In genomic region chr11:47539681-47540039, GRCh38 we compare ENCODE assay signal across 13 cellular contexts. TPM values are rescaled to one million over a fixed set of nuclear protein-coding genes. Genes with fewer than 3 reads are reported as not detected.
A peak's percentile ranks its signal among the peaks of the same experiment; 100 is the strongest.
DNase-seq lines count a peak whose midpoint lies in the region; ATAC-seq and TF ChIP-seq lines count a peak whose summit lies in the region.
"Had no signal": no experiment of that assay in that cellular context is flagged by ENCODE, and none has a peak within 500 bp of the region (broad histone marks: within the 10 kb centered on the region; RNA-seq: fewer than 3 reads in every experiment).

No MANE protein-coding gene starts in this region.

- peak overlapping the region; percentile 5 to 66 (median 51) for H3K27ac Mint-ChIP-seq in CD4-positive, alpha-beta memory T cell
- H3K27ac Mint-ChIP-seq in endothelial cell (ENCODE audit: unreplicated experiment) (peak overlapping the region; percentile 74), neural progenitor cell (peak overlapping the region; percentile 41)

- H3K4me1 ChIP-seq in CD4-positive, alpha-beta memory T cell (ENCODE audit: insufficient read depth, low read length): peaks cover 82% of the 10 kb centered on the region
- peaks cover 42% of the 10 kb centered on the region for H3K4me1 ChIP-seq in Loucy (ENCODE audit: insufficient read depth, low read length, poor library complexity, severe bottlenecking)
- H3K4me1 ChIP-seq in neural progenitor cell: peaks cover 4% of the 10 kb centered on the region

- intact Hi-C loops in CD4-positive, alpha-beta memory T cell (cut with micrococcal nuclease): no loop called here

- ATAC-seq in HG02938 (IDR thresholded peaks at IDR 0.05; ENCODE audit: unreplicated experiment) (no peak), GM21737 (IDR thresholded peaks at IDR 0.05; ENCODE audit: unreplicated experiment) (no peak)

- H3K4me2 ChIP-seq in Loucy (ENCODE audit: low read depth, low read length, poor library complexity, severe bottlenecking) (peak overlapping the region; percentile 36), neural progenitor cell (no peak overlapping the region)

- H3K4me3 Mint-ChIP-seq in CD4-positive, alpha-beta memory T cell: peak overlapping the region in 7 of 8 donors; percentile 13 to 77 (median 36)
- H3K4me3 Mint-ChIP-seq in endothelial cell (ENCODE audit: unreplicated experiment) (peak overlapping the region; percentile 72), neural progenitor cell (no peak overlapping the region)

- H3K79me2 ChIP-seq in Loucy (ENCODE audit: insufficient read depth, low read length): peaks cover 100% of the 10 kb centered on the region
- H3K79me2 ChIP-seq in neural progenitor cell (ENCODE audit: low read depth): peaks cover 100% of the 10 kb centered on the region

- H3K27me3 ChIP-seq in CD4-positive, alpha-beta memory T cell (ENCODE audit: insufficient read depth, low read length): no peaks in the 10 kb centered on the region
- H3K27me3 ChIP-seq in Loucy (ENCODE audit: insufficient read depth, low read length, poor library complexity, severe bottlenecking) (no peaks in the 10 kb centered on the region), neural progenitor cell (no peaks in the 10 kb centered on the region)
- H3K27me3 ChIP-seq: spleen had no signal

- no peak overlapping the region for H3K27ac ChIP-seq in CD4-positive, alpha-beta memory T cell (ENCODE audit: low read depth, low read length)
- no peak overlapping the region for H3K27ac ChIP-seq in neural progenitor cell
- H3K27ac ChIP-seq: lower lobe of right lung had no signal

- H3K4me3 ChIP-seq in CD4-positive, alpha-beta memory T cell (ENCODE audit: low read length in 2 of 2): no peak overlapping the region
- H3K4me3 ChIP-seq in Loucy (ENCODE audit: low read length, poor library complexity, severe bottlenecking) (no peak overlapping the region), neural progenitor cell (no peak overlapping the region)
- H3K4me3 ChIP-seq: lower lobe of right lung, spleen had no signal

- peaks cover 91% of the 10 kb centered on the region for H4K20me1 ChIP-seq in Loucy (ENCODE audit: insufficient read depth, low read length, poor library complexity, severe bottlenecking)
- peaks cover 98% of the 10 kb centered on the region for H4K20me1 ChIP-seq in neural progenitor cell (ENCODE audit: low read depth)

- H3K9ac ChIP-seq in Loucy (ENCODE audit: low read depth, low read length, poor library complexity, severe bottlenecking) (peak overlapping the region; percentile 15), neural progenitor cell (no peak overlapping the region)

- no peaks in the 10 kb centered on the region for H3K9me2 ChIP-seq in Loucy (replicated peaks; ENCODE audit: low read depth, low read length)

- H3K36me3 Mint-ChIP-seq in CD4-positive, alpha-beta memory T cell: peaks cover 13 to 22% of the 10 kb centered on the region in 2 donors
- H3K36me3 Mint-ChIP-seq in endothelial cell (ENCODE audit: low read depth, unreplicated experiment) (peaks cover 4% of the 10 kb centered on the region), neural progenitor cell (peaks cover 17% of the 10 kb centered on the region)

- no peak for DNase-seq in CD4-positive, alpha-beta memory T cell
- DNase-seq in endothelial cell (ENCODE audit: low spot score) (no peak), neural progenitor cell (ENCODE audit: low spot score) (no peak), kidney glomerular epithelial cell (lab: John Stamatoyannopoulos, UW) (no peak)
- DNase-seq: DND-41, lower lobe of right lung, Right ventricle myocardium superior, spleen had no signal

- H2AFZ ChIP-seq in Loucy (ENCODE audit: low read length): no peak overlapping the region
- H2AFZ ChIP-seq in neural progenitor cell (replicated peaks): no peak overlapping the region

- POLR2A ChIA-PET in CD4-positive, alpha-beta memory T cell (lab: Charles Lee; ENCODE audit: partially characterized antibody): interaction anchor here (1.1 to 2.8 kb wide), 3 partner anchors 9 to 25 kb away, joined by 3 to 12 read pairs (median 4); partner anchors contain the start of gene PTPMT1

- CTCF ChIA-PET in CD4-positive, alpha-beta memory T cell (lab: Charles Lee; ENCODE audit: partially characterized antibody): interaction anchor here (0.5 to 0.9 kb wide), 2 partner anchors 14 to 28 kb away, joined by 3 to 4 read pairs; partner anchors contain the start of gene CELF1

- H3K9me3 Mint-ChIP-seq in CD4-positive, alpha-beta memory T cell: peaks cover 0 to 2% (median 0%) of the 10 kb centered on the region in 8 donors
- H3K9me3 Mint-ChIP-seq in endothelial cell (ENCODE audit: unreplicated experiment) (no peaks in the 10 kb centered on the region), neural progenitor cell (no peaks in the 10 kb centered on the region)

- peaks cover 46 to 86% (median 68%) of the 10 kb centered on the region in 4 donors for H3K4me1 Mint-ChIP-seq in CD4-positive, alpha-beta memory T cell
- H3K4me1 Mint-ChIP-seq in endothelial cell (ENCODE audit: unreplicated experiment) (peaks cover 34% of the 10 kb centered on the region), neural progenitor cell (peaks cover 22% of the 10 kb centered on the region)

- no peaks in the 10 kb centered on the region for H3K36me3 ChIP-seq in CD4-positive, alpha-beta memory T cell (ENCODE audit: insufficient read depth, low read length)
- peaks cover 13% of the 10 kb centered on the region; the same call in 1 of the 2 replicates for H3K36me3 ChIP-seq in Loucy (ENCODE audit: insufficient read depth, low read length)
- H3K36me3 ChIP-seq in neural progenitor cell: no peaks in the 10 kb centered on the region

- no peaks in the 10 kb centered on the region for H3K9me3 ChIP-seq in CD4-positive, alpha-beta memory T cell (ENCODE audit: control insufficient read depth in 1 of 2, low read length in 2 of 2)
- H3K9me3 ChIP-seq in Loucy (ENCODE audit: insufficient read depth, low read depth, low read length) (no peaks in the 10 kb centered on the region), neural progenitor cell (ENCODE audit: low read depth) (no peaks in the 10 kb centered on the region)
- H3K9me3 ChIP-seq: lower lobe of right lung, spleen had no signal

- no peaks in the 10 kb centered on the region for H3K27me3 Mint-ChIP-seq in CD4-positive, alpha-beta memory T cell
- H3K27me3 Mint-ChIP-seq in endothelial cell (ENCODE audit: unreplicated experiment) (peaks cover 1% of the 10 kb centered on the region), neural progenitor cell (ENCODE audit: insufficient read depth, low read depth) (no peaks in the 10 kb centered on the region)

- TF ChIP-seq CTCF in Loucy (conservative IDR thresholded peaks at IDR 0.05; ENCODE audit: low read length) (no peak; the same call in 1 of the 2 replicates), endothelial cell (IDR thresholded peaks at IDR 0.05; ENCODE audit: unreplicated experiment) (no peak), neural progenitor cell (IDR thresholded peaks at IDR 0.05) (no peak)

- 0 out of 2 replicates have a peak, but pooled peaks cover 6% of the 10 kb centered on the region for H3F3A ChIP-seq in Loucy (ENCODE audit: low read depth)
- H3F3A ChIP-seq in neural progenitor cell (ENCODE audit: low read depth): peaks cover 14% of the 10 kb centered on the region

RNA-seq across cellular contexts. Expression of gene CELF1, which starts 13.3 kb away (rescaled TPM):
- 100 to 1,000 TPM; 145 to 149 TPM for total RNA-seq in CD4-positive, alpha-beta memory T cell
- 10 to 100 TPM; 45.6 to 76.2 TPM for polyA plus RNA-seq in CD4-positive, alpha-beta memory T cell
- total RNA-seq in endothelial cell (ENCODE audit: unreplicated experiment) (162 TPM), neural progenitor cell (ENCODE audit: low replicate concordance) (170 and 173 TPM in 2 replicates)

RNA-seq across cellular contexts. Expression of gene PTPMT1, which starts 25.7 kb away (rescaled TPM):
- total RNA-seq in CD4-positive, alpha-beta memory T cell: 10 to 100 TPM; 21.5 to 21.9 TPM
- polyA plus RNA-seq in CD4-positive, alpha-beta memory T cell: 100 to 1,000 TPM in 1 of 2 donors, 10 to 100 TPM in 1; 68.3 to 109 TPM
- total RNA-seq in endothelial cell (ENCODE audit: unreplicated experiment) (34.9 TPM), neural progenitor cell (ENCODE audit: low replicate concordance) (60.4 and 73.6 TPM in 2 replicates)

RNA-seq across cellular contexts. Expression of gene KBTBD4, which starts 39.1 kb away (rescaled TPM):
- total RNA-seq in CD4-positive, alpha-beta memory T cell: 10 to 100 TPM; 21.2 to 22.5 TPM
- polyA plus RNA-seq in CD4-positive, alpha-beta memory T cell: 10 to 100 TPM; 40.2 to 71.9 TPM
- total RNA-seq in endothelial cell (ENCODE audit: unreplicated experiment): 12.1 TPM
- total RNA-seq in neural progenitor cell (ENCODE audit: low replicate concordance): 19.5 and 23.9 TPM in 2 replicates

RNA-seq across cellular contexts. Expression of gene NDUFS3, which starts 39.2 kb away (rescaled TPM):
- total RNA-seq in CD4-positive, alpha-beta memory T cell: 10 to 100 TPM; 70.9 to 71.0 TPM
- 100 to 1,000 TPM in 1 of 2 donors, 10 to 100 TPM in 1; 85.7 to 118 TPM for polyA plus RNA-seq in CD4-positive, alpha-beta memory T cell
- total RNA-seq in endothelial cell (ENCODE audit: unreplicated experiment) (199 TPM), neural progenitor cell (ENCODE audit: low replicate concordance) (78.9 and 91.2 TPM in 2 replicates)

RNA-seq across cellular contexts. Expression of gene FAM180B, which starts 46.8 kb away (rescaled TPM):
- total RNA-seq in CD4-positive, alpha-beta memory T cell: under 1 TPM in 1 of 2 experiments, not detected in 1; 0.25 TPM
- polyA plus RNA-seq in CD4-positive, alpha-beta memory T cell: not detected
- 0.31 TPM for total RNA-seq in endothelial cell (ENCODE audit: unreplicated experiment)
- total RNA-seq in neural progenitor cell (ENCODE audit: low replicate concordance): not detected in 2 replicates
- total RNA-seq: fibroblast of villous mesenchyme, IMR-90, Right ventricle myocardium superior, spleen had no signal
- polyA plus RNA-seq: IMR-90 had no signal
